In genomic region chrY:16639777-16640176, GRCh38 we compare ENCODE assay signal across 14 cellular contexts.
DNase-seq lines count a peak whose midpoint lies in the region; ATAC-seq, FAIRE-seq and TF ChIP-seq lines count a peak whose summit lies in the region.
"Had no signal": no experiment of that assay in that cellular context is flagged by ENCODE, and none has a peak within 500 bp of the region (broad histone marks: within the 10 kb centered on the region; RNA-seq: fewer than 3 reads in every experiment).

No MANE protein-coding gene starts in this region.

- FAIRE-seq in bronchial epithelial cell (lab: Jason Lieb, UNC): no peak

- DNase-seq in GM10248 (ENCODE audit: extremely low spot score): peak; percentile 3
- peak; percentile 46 for DNase-seq in bronchial epithelial cell (ENCODE audit: low read depth)
- DNase-seq in middle frontal gyrus (ENCODE audit: extremely low spot score, low spot score): peak; percentile 2
- DNase-seq in NCI-H146 treated with DMSO at 0.1 percent for 48 hours (lab: John Stamatoyannopoulos, UW; ENCODE audit: unreplicated experiment): no peak
- no peak for DNase-seq in T-helper 2 cell
- DNase-seq: activated CD8-positive, alpha-beta memory T cell treated with anti-CD3 and anti-CD28 coated beads, Interleukin-2, amount 10 ng/mL, durations not matched to agents 7 days and 5 days; foreskin fibroblast; H7; immature natural killer cell; NCI-H2171 treated with DMSO at 0.1 percent for 48 hours had no signal

- TF ChIP-seq CTCF in GM10248 (IDR thresholded peaks at IDR 0.05; ENCODE audit: control extremely low read depth, extremely low read depth, low read depth, missing control alignments) (peak; percentile 21), bronchial epithelial cell (IDR thresholded peaks at IDR 0.05; ENCODE audit: insufficient read depth, low read length, severe bottlenecking) (peak; percentile 50)

- no peaks in the 10 kb centered on the region for H3K36me3 ChIP-seq in bronchial epithelial cell (ENCODE audit: control insufficient read depth, insufficient read depth, low read length)

- H3K27me3 ChIP-seq in bronchial epithelial cell (ENCODE audit: control insufficient read depth, insufficient read depth, low read length): no peaks in the 10 kb centered on the region

- POLR2A ChIA-PET in GM10248 (lab: Yijun Ruan, JAX): no interaction called here

- no peak overlapping the region for H3K4me3 ChIP-seq in bronchial epithelial cell (ENCODE audit: low read depth, low read length)

- CTCF ChIA-PET in GM10248 (lab: Yijun Ruan, JAX): interaction anchor here (1.8 to 2.5 kb wide), 2 partner anchors 9 to 10 kb away, joined by 4 to 8 read pairs; no protein-coding TSS in a partner anchor

- ATAC-seq in HG02588 (IDR thresholded peaks at IDR 0.05; ENCODE audit: unreplicated experiment): peak; percentile 49
- no peak for ATAC-seq in HG03520 (IDR thresholded peaks at IDR 0.05; ENCODE audit: unreplicated experiment)
- ATAC-seq in HG03342 (IDR thresholded peaks at IDR 0.05; ENCODE audit: unreplicated experiment): no peak
- ATAC-seq: activated CD8-positive, alpha-beta memory T cell treated with anti-CD3 and anti-CD28 coated beads, Interleukin-2, amount 10 ng/mL, durations not matched to agents 7 days and 5 days; WTC11 had no signal

Comparison
In these comparisons a context has a peak if more than half of its experiments do, and no peak if none do; other contexts are left out.
1. DNase-seq: peak in GM10248 (single experiment), bronchial epithelial cell (single experiment) and middle frontal gyrus (single experiment); none in NCI-H146 treated with DMSO at 0.1 percent for 48 hours (single experiment) and T-helper 2 cell (0 of 5).